Comparison of ENCODE assay signal across 8 cellular contexts in the genomic region with DNA sequence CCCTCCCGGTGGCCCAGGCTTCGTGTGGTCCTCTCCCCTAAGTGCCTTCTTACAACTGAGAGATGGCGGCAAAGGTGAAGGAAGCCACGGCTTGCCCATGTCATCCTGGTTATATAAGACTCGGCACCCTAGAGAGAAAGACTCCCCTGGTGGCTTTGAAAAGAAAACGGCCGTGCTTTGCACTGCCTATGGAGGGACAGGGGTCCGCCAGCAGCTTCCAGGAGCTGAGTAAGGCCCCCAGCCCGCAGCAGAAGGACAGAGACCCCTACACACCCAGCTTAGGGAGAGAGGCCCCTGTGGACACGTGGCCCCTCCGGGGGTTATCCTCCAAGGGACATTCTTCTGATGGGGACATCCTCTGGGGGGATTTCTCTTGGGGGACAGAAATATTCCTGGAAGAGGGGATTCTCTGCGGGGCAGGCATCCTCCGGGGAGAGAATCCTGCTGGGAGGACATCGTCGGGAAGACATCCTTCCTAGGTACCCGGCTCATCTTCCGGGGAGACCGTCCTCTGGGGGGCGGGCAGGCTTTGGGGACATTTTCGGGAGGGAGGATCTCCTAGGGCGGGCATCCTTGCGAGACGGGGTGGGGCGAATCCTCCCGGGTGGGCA. TPM values are rescaled to one million over a fixed set of nuclear protein-coding genes. Genes with fewer than 3 reads are reported as not detected.
DNase-seq lines count a peak whose midpoint lies in the region; ATAC-seq, FAIRE-seq and TF ChIP-seq lines count a peak whose summit lies in the region.

No MANE protein-coding gene starts in this region.

- H4K20me1 ChIP-seq in GM12878 (ENCODE audit: control insufficient read depth, insufficient read depth), result no peaks in the 10 kb centered on the region

- H3K9me3 ChIP-seq in GM12878 (replicated peaks; ENCODE audit: control insufficient read depth, insufficient read depth, low read length) (no peaks in the 10 kb centered on the region), mononuclear cell (ENCODE audit: low read depth, low read length) (no peaks in the 10 kb centered on the region)

- H3K4me2 ChIP-seq in GM12878 (ENCODE audit: control insufficient read depth, insufficient read depth), result peak overlapping the region; percentile 92

- SMC1A ChIA-PET in GM12878 (lab: Charles Lee; ENCODE audit: uncharacterized antibody, unreplicated experiment), result interaction anchor here (0.9 kb wide), 1 partner anchor 9 kb away, joined by 4 read pairs; no protein-coding TSS in a partner anchor

- H3K79me2 ChIP-seq in GM12878 (ENCODE audit: control insufficient read depth, insufficient read depth, low read length), result peaks cover 25% of the 10 kb centered on the region

- CTCF ChIA-PET in GM12878 (lab: Yijun Ruan, JAX), result interaction anchor here (0.6 to 1.3 kb wide), 2 partner anchors 10 to 304 kb away, joined by 3 read pairs; no protein-coding TSS in a partner anchor

- TF ChIP-seq RAD21 in GM12878 (IDR thresholded peaks at IDR 0.05; ENCODE audit: insufficient read depth, low read depth, low read length), result no peak

- TF ChIP-seq POLR2A in GM12878 (IDR thresholded peaks at IDR 0.05; ENCODE audit: low read depth, low read length), result no peak

- WGBS in GM12878 (ENCODE audit: insufficient coverage, insufficient replicate concordance, low lambda C conversion rate, missing lambda C conversion rate), result 8% methylated on average over 15 of the region's 25 CpGs

- no peak for TF ChIP-seq EP300 in GM12878 (IDR thresholded peaks at IDR 0.05; ENCODE audit: borderline replicate concordance in 1 of 2, control insufficient read depth in 1 of 2, low read depth in 2 of 2, low read length in 2 of 2)

- peak overlapping the region; percentile 96 for H3K4me3 ChIP-seq in GM12878
- H3K4me3 ChIP-seq in mononuclear cell (ENCODE audit: low read length), result peak overlapping the region; percentile 36

- H3K36me3 ChIP-seq in GM12878 (ENCODE audit: control insufficient read depth in 2 of 2, insufficient read depth in 2 of 2, low read length in 1 of 2), result peaks cover 8 to 16% of the 10 kb centered on the region in 2 experiments

- RAD21 ChIA-PET in GM12878 (lab: Charles Lee; ENCODE audit: unreplicated experiment), result interaction anchor here (1.0 kb wide), 1 partner anchor 10 kb away, joined by 4 to 9 read pairs; no protein-coding TSS in a partner anchor

- H3K27me3 ChIP-seq in GM12878 (replicated peaks in 1 of 2; ENCODE audit: control insufficient read depth in 2 of 2, insufficient read depth in 2 of 2, low read length in 1 of 2) (no peaks in the 10 kb centered on the region), mononuclear cell (ENCODE audit: insufficient read depth, low read length) (no peaks in the 10 kb centered on the region)

- in situ Hi-C loops in GM12878 (cut with MboI), result no loop called here

- TF ChIP-seq CTCF in GM12878 (IDR thresholded peaks at IDR 0.05 in 2 of 3, conservative IDR thresholded peaks at IDR 0.05 in 1 of 3; ENCODE audit: control insufficient read depth in 2 of 3, extremely low read depth in 1 of 3, insufficient read depth in 1 of 3, low read depth in 3 of 3, low read length in 3 of 3), result peak in 1 of 3 experiments; percentile 16; a peak in 1 of 6 replicates

- ATAC-seq in GM12878 (peak; percentile 32), HG02610 (IDR thresholded peaks at IDR 0.05; ENCODE audit: unreplicated experiment) (no peak)

- no TSS peak for BruUV-seq in GM12878 (replicated peaks; lab: Mats Ljungman, UMichigan)

- no peak overlapping the region for H3K27ac ChIP-seq in GM12878 (ENCODE audit: control insufficient read depth, insufficient read depth)

- DNase-seq in DMS114 treated with DMSO at 0.1 percent for 48 hours (lab: John Stamatoyannopoulos, UW; ENCODE audit: unreplicated experiment) (peak; percentile 30), HTR-8/SVneo (ENCODE audit: insufficient read length, low spot score) (peak; percentile 83), GM12878 (ENCODE audit: low read depth, low spot score) (no peak), SHP77 (lab: John Stamatoyannopoulos, UW) (no peak), RPMI8226 (no peak), HPDE6-E6E7 (ENCODE audit: extremely low spot score) (no peak)

- POLR2A ChIA-PET in GM12878 (lab: Charles Lee), result interaction anchor here (0.9 to 2.0 kb wide), 2 partner anchors 10 to 13 kb away, joined by 4 to 11 read pairs; no protein-coding TSS in a partner anchor

- peak overlapping the region; percentile 85 for H2AFZ ChIP-seq in GM12878 (ENCODE audit: control insufficient read depth, low read depth, low read length)

- intact Hi-C loops in GM12878 (cut with micrococcal nuclease; ENCODE audit: unreplicated experiment), result no loop called here

- peak overlapping the region; percentile 57 for H3K9ac ChIP-seq in GM12878 (ENCODE audit: control insufficient read depth, insufficient read depth, low read length)

- FAIRE-seq in HTR-8/SVneo (lab: Jason Lieb, UNC) (no peak), GM12878 (lab: Jason Lieb, UNC) (no peak)

- H3K4me1 ChIP-seq in GM12878 (ENCODE audit: control insufficient read depth, insufficient read depth, low read length) (peaks cover 18% of the 10 kb centered on the region), mononuclear cell (ENCODE audit: insufficient read depth, low read length) (peaks cover 54% of the 10 kb centered on the region)

RNA-seq across cellular contexts. Expression of a gene that starts 0.5 kb away (rescaled TPM):
- total RNA-seq in GM12878 (2013; cell fraction: nucleolus; rRNA removed), result 31.0 and 35.8 TPM in 2 replicates
- 50.5 and 62.1 TPM in 2 replicates for total RNA-seq in GM12878 (2014; rRNA removed)
- 13.9 and 18.1 TPM in 2 replicates for total RNA-seq in GM12878 (2014; rRNA removed; fragmentation: Illumina TruSeq; extraction: Trizol)
- 52.6 and 59.8 TPM in 2 replicates for total RNA-seq in GM12878 (2021)
- polyA plus RNA-seq in GM12878 (2011; ENCODE audit: low read depth), result 16.4 TPM
- polyA plus RNA-seq in GM12878 (2011; rRNA removed), result 29.0 and 38.7 TPM in 2 replicates
- polyA plus RNA-seq in GM12878 (2011; cell fraction: cytosol; rRNA removed), result 39.9 and 64.5 TPM in 2 replicates
- polyA plus RNA-seq in GM12878 (2011; cell fraction: nucleus; rRNA removed), result 69.3 and 120 TPM in 2 replicates
- 26.9 and 34.5 TPM in 2 replicates for polyA plus RNA-seq in GM12878 (2012)
- 11.0 and 19.0 TPM in 2 replicates for polyA plus RNA-seq in GM12878 (2014; fragmentation: Illumina TruSeq; extraction: Trizol)
- 1 to 10 TPM in 1 of 2 experiments, under 1 TPM in 1; 0.72 to 1.4 TPM for polyA plus RNA-seq in GM12878 (2014; fragmentation: Nextera tagmentation; extraction: Ambion mirVana)
- polyA plus RNA-seq in GM12878 (2014; rRNA removed), result 48.1 and 59.3 TPM in 2 replicates
- 10 to 100 TPM; 16.1 to 35.7 TPM for polyA plus RNA-seq in GM12878 (2016; fragmentation: Nextera tagmentation; extraction: Ambion mirVana)
- 29.5 and 29.8 TPM in 2 replicates for polyA minus RNA-seq in GM12878 (2011; rRNA and poly(A)+ RNA removed)
- 17.4 and 20.6 TPM in 2 replicates for polyA minus RNA-seq in GM12878 (2011; cell fraction: cytosol; rRNA and poly(A)+ RNA removed)
- 11.0 and 16.4 TPM in 2 replicates for polyA minus RNA-seq in GM12878 (2011; cell fraction: nucleus; rRNA and poly(A)+ RNA removed)
- 51.5 TPM for total RNA-seq in mononuclear cell

RNA-seq across cellular contexts. Expression of a gene that starts 7.9 kb away (rescaled TPM):
- total RNA-seq in GM12878 (2013; cell fraction: nucleolus; rRNA removed), result 6.9 and 10.2 TPM in 2 replicates
- total RNA-seq in GM12878 (2014; rRNA removed), result 16.0 and 16.3 TPM in 2 replicates
- total RNA-seq in GM12878 (2014; rRNA removed; fragmentation: Illumina TruSeq; extraction: Trizol), result 10.4 and 12.2 TPM in 2 replicates
- total RNA-seq in GM12878 (2021), result 15.1 and 15.2 TPM in 2 replicates
- 4.6 TPM for polyA plus RNA-seq in GM12878 (2011; ENCODE audit: low read depth)
- 10.7 and 12.1 TPM in 2 replicates for polyA plus RNA-seq in GM12878 (2011; rRNA removed)
- polyA plus RNA-seq in GM12878 (2011; cell fraction: cytosol; rRNA removed), result 12.0 and 14.4 TPM in 2 replicates
- 14.7 and 15.7 TPM in 2 replicates for polyA plus RNA-seq in GM12878 (2011; cell fraction: nucleus; rRNA removed)
- polyA plus RNA-seq in GM12878 (2012), result 12.0 and 12.8 TPM in 2 replicates
- polyA plus RNA-seq in GM12878 (2014; fragmentation: Illumina TruSeq; extraction: Trizol), result 4.8 and 8.3 TPM in 2 replicates
- 1 to 10 TPM; 1.8 to 3.7 TPM for polyA plus RNA-seq in GM12878 (2014; fragmentation: Nextera tagmentation; extraction: Ambion mirVana)
- 14.8 and 14.9 TPM in 2 replicates for polyA plus RNA-seq in GM12878 (2014; rRNA removed)
- polyA plus RNA-seq in GM12878 (2016; fragmentation: Nextera tagmentation; extraction: Ambion mirVana), result 10 to 100 TPM; 17.0 to 17.6 TPM
- polyA minus RNA-seq in GM12878 (2011; rRNA and poly(A)+ RNA removed), result 7.1 and 10.9 TPM in 2 replicates
- 4.4 TPM in 2 replicates for polyA minus RNA-seq in GM12878 (2011; cell fraction: cytosol; rRNA and poly(A)+ RNA removed)
- polyA minus RNA-seq in GM12878 (2011; cell fraction: nucleus; rRNA and poly(A)+ RNA removed), result 6.0 and 6.6 TPM in 2 replicates
- total RNA-seq in mononuclear cell, result 10.3 TPM

RNA-seq across cellular contexts. Expression of a gene that starts 12.7 kb away (rescaled TPM):
- 4.6 and 4.9 TPM in 2 replicates for total RNA-seq in GM12878 (2013; cell fraction: nucleolus; rRNA removed)
- total RNA-seq in GM12878 (2014; rRNA removed) (1.1 and 2.0 TPM in 2 replicates), GM12878 (2014; rRNA removed; fragmentation: Illumina TruSeq; extraction: Trizol) (0.51 and 0.63 TPM in 2 replicates), GM12878 (2021) (0.96 and 1.0 TPM in 2 replicates), mononuclear cell (not detected)
- not detected for polyA plus RNA-seq in GM12878 (2011; ENCODE audit: low read depth)
- polyA plus RNA-seq in GM12878 (2011; rRNA removed) (1.7 and 2.1 TPM in 2 replicates), GM12878 (2014; fragmentation: Illumina TruSeq; extraction: Trizol) (0.21 TPM in 1 of 2 replicates, not detected in the other), GM12878 (2014; fragmentation: Nextera tagmentation; extraction: Ambion mirVana) (under 1 TPM in 1 of 2 experiments, not detected in 1; 0.09 TPM), GM12878 (2014; rRNA removed) (1.2 and 1.4 TPM in 2 replicates), GM12878 (2016; fragmentation: Nextera tagmentation; extraction: Ambion mirVana) (under 1 TPM; 0.13 to 0.29 TPM)
- 1.7 and 2.2 TPM in 2 replicates for polyA plus RNA-seq in GM12878 (2011; cell fraction: cytosol; rRNA removed)
- polyA plus RNA-seq in GM12878 (2011; cell fraction: nucleus; rRNA removed), result 7.7 and 11.8 TPM in 2 replicates
- polyA plus RNA-seq in GM12878 (2012), result 1.5 and 2.4 TPM in 2 replicates
- polyA minus RNA-seq in GM12878 (2011; rRNA and poly(A)+ RNA removed), result 0.82 TPM in 1 of 2 replicates, not detected in the other
- 0.53 and 0.62 TPM in 2 replicates for polyA minus RNA-seq in GM12878 (2011; cell fraction: cytosol; rRNA and poly(A)+ RNA removed)
- polyA minus RNA-seq in GM12878 (2011; cell fraction: nucleus; rRNA and poly(A)+ RNA removed), result 1.3 TPM in 1 of 2 replicates, not detected in the other

RNA-seq across cellular contexts. Expression of a gene that starts 57.5 kb away (rescaled TPM):
- total RNA-seq in GM12878 (2013; cell fraction: nucleolus; rRNA removed), result 2.7 and 2.8 TPM in 2 replicates
- total RNA-seq in GM12878 (2014; rRNA removed) (7.8 and 8.1 TPM in 2 replicates), GM12878 (2014; rRNA removed; fragmentation: Illumina TruSeq; extraction: Trizol) (5.9 and 6.6 TPM in 2 replicates), GM12878 (2021) (7.3 and 8.1 TPM in 2 replicates), mononuclear cell (3.8 TPM)
- 2.6 TPM for polyA plus RNA-seq in GM12878 (2011; ENCODE audit: low read depth)
- polyA plus RNA-seq in GM12878 (2011; rRNA removed) (2.5 and 3.3 TPM in 2 replicates), GM12878 (2014; fragmentation: Illumina TruSeq; extraction: Trizol) (5.0 and 6.3 TPM in 2 replicates), GM12878 (2014; fragmentation: Nextera tagmentation; extraction: Ambion mirVana) (1 to 10 TPM; 1.4 to 1.6 TPM), GM12878 (2014; rRNA removed) (5.1 and 5.7 TPM in 2 replicates), GM12878 (2016; fragmentation: Nextera tagmentation; extraction: Ambion mirVana) (under 1 TPM; 0.48 to 0.58 TPM)
- 1.5 and 1.7 TPM in 2 replicates for polyA plus RNA-seq in GM12878 (2011; cell fraction: cytosol; rRNA removed)
- polyA plus RNA-seq in GM12878 (2011; cell fraction: nucleus; rRNA removed), result 1.6 and 2.0 TPM in 2 replicates
- 3.2 and 4.8 TPM in 2 replicates for polyA plus RNA-seq in GM12878 (2012)
- 1.0 and 1.5 TPM in 2 replicates for polyA minus RNA-seq in GM12878 (2011; rRNA and poly(A)+ RNA removed)
- 1.5 and 1.7 TPM in 2 replicates for polyA minus RNA-seq in GM12878 (2011; cell fraction: cytosol; rRNA and poly(A)+ RNA removed)
- 0.57 and 0.60 TPM in 2 replicates for polyA minus RNA-seq in GM12878 (2011; cell fraction: nucleus; rRNA and poly(A)+ RNA removed)

Comparison
In these comparisons a context has a peak if more than half of its experiments do, and no peak if none do; other contexts are left out.
1. DNase-seq: peak in DMS114 treated with DMSO at 0.1 percent for 48 hours (single experiment) and HTR-8/SVneo (single experiment); none in GM12878 (single experiment), SHP77 (0 of 2), RPMI8226 (single experiment) and HPDE6-E6E7 (single experiment).